In genomic region chr6:39124114-39124513, GRCh38 we compare ENCODE assay signal across 8 cellular contexts.
"Had no signal": no experiment of that assay in that cellular context is flagged by ENCODE, and none has a peak within 500 bp of the region (broad histone marks: within the 10 kb centered on the region; RNA-seq: fewer than 3 reads in every experiment).

No MANE protein-coding gene starts in this region.

- ATAC-seq: HCT116, HepG2 had no signal

- FAIRE-seq: HepG2 had no signal

- H3K36me3 ChIP-seq: HAP-1 had no signal

- H3K27ac ChIP-seq: HL-60 had no signal

- DNase-seq: GOT3, H7, HFFc6 had no signal

- H3K9me3 ChIP-seq: HAP-1 had no signal

- H3K9me3 Mint-ChIP-seq: HFFc6 had no signal

- H3K27ac Mint-ChIP-seq: HFFc6 had no signal

- H3K4me3 Mint-ChIP-seq: HFFc6, IgD-negative memory B cell had no signal

- H3K4me1 ChIP-seq: HAP-1 had no signal

- H3K4me3 ChIP-seq: HAP-1 had no signal

- H3K27me3 Mint-ChIP-seq: IgD-negative memory B cell had no signal
